1 cellular context compared by ENCODE assay signal in the genomic region with DNA sequence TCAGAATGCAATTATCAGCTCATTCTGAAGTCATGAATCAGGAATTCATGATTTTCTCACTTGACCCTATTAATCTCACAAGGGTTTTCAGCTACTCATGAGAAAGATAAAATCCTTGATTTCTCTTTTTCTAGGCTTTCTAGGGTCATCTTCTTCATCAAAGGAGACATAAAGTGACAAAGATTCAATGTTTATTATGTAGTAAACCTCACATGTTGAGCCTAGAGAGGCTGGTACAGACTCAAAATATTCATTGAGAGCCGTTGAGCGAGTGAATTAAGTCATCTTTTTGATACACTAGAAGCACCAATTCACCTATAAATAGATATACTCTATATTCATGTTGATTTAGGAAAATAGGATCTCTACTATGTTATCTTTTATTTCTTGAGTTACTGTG.
TF ChIP-seq lines count a peak whose summit lies in the region.

No MANE protein-coding gene starts in this region.

TF ChIP-seq in SK-N-SH treated with all-trans-retinoic acid at 6 μM for 48 hours, 23 proteins besides CTCF, POLR2A, EP300 and RAD21 (continued from another document):
- TF ChIP-seq, protein P1, sequence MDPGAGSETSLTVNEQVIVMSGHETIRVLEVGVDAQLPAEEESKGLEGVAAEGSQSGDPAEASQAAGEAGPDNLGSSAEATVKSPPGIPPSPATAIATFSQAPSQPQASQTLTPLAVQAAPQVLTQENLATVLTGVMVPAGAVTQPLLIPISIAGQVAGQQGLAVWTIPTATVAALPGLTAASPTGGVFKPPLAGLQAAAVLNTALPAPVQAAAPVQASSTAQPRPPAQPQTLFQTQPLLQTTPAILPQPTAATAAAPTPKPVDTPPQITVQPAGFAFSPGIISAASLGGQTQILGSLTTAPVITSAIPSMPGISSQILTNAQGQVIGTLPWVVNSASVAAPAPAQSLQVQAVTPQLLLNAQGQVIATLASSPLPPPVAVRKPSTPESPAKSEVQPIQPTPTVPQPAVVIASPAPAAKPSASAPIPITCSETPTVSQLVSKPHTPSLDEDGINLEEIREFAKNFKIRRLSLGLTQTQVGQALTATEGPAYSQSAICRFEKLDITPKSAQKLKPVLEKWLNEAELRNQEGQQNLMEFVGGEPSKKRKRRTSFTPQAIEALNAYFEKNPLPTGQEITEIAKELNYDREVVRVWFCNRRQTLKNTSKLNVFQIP (CRISPR knock-in tag; IDR thresholded peaks at IDR 0.05; ENCODE audit: borderline replicate concordance, low read depth) = no peak
- TF ChIP-seq TCF4 (CRISPR knock-in tag; IDR thresholded peaks at IDR 0.05; ENCODE audit: borderline replicate concordance) = no peak
- TF ChIP-seq, protein P2, sequence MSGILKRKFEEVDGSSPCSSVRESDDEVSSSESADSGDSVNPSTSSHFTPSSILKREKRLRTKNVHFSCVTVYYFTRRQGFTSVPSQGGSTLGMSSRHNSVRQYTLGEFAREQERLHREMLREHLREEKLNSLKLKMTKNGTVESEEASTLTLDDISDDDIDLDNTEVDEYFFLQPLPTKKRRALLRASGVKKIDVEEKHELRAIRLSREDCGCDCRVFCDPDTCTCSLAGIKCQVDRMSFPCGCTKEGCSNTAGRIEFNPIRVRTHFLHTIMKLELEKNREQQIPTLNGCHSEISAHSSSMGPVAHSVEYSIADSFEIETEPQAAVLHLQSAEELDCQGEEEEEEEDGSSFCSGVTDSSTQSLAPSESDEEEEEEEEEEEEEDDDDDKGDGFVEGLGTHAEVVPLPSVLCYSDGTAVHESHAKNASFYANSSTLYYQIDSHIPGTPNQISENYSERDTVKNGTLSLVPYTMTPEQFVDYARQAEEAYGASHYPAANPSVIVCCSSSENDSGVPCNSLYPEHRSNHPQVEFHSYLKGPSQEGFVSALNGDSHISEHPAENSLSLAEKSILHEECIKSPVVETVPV (CRISPR knock-in tag; IDR thresholded peaks at IDR 0.05) = no peak
